Comparison of ENCODE assay signal across 18 cellular contexts in the genomic region with DNA sequence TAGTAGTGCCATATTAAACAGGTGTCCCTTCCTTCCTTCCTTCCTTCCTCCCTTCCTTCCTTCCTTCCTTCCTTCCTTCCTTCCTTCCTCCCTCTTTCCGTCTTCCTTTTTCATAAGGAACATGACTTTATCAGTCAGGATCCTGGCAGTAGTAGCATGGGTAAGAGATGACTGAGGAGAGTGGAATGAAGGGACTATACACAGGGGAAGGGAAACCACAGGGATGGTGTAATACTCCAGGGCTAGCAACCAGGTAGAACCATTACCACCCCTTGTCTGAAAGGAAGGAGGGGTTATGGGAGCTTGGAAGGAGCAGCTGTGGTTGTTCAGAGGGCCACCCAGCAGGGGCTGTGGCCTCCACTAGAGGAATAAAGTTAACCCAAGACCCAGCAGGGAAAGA. TPM values are rescaled to one million over a fixed set of nuclear protein-coding genes. Genes with fewer than 3 reads are reported as not detected.
A peak's percentile ranks its signal among the peaks of the same experiment; 100 is the strongest.
DNase-seq lines count a peak whose midpoint lies in the region; ATAC-seq, FAIRE-seq and TF ChIP-seq lines count a peak whose summit lies in the region.
"Had no signal": no experiment of that assay in that cellular context is flagged by ENCODE, and none has a peak within 500 bp of the region (broad histone marks: within the 10 kb centered on the region; RNA-seq: fewer than 3 reads in every experiment).

No MANE protein-coding gene starts in this region.

- no peak for FAIRE-seq in bronchial epithelial cell (lab: Jason Lieb, UNC)
- no peak for FAIRE-seq in GM12892 (lab: Jason Lieb, UNC)
- FAIRE-seq: GM12891, islet of Langerhans had no signal

- DNase-seq in ELR (ENCODE audit: low read depth), result peak; percentile 50
- DNase-seq in M059J (ENCODE audit: low read depth), result peak; percentile 63
- DNase-seq in bronchial epithelial cell (ENCODE audit: low read depth), result peak; percentile 90
- no peak for DNase-seq in stimulated activated naive CD8-positive, alpha-beta T cell treated with anti-CD3 and anti-CD28 coated beads, Interleukin-15, Interleukin-2, amounts not matched to agents 100 U/mL and 50 U/mL, for 24 hours
- no peak for DNase-seq in GDM1 (lab: John Stamatoyannopoulos, UW)
- DNase-seq in GM12892 (ENCODE audit: insufficient read length), result no peak
- DNase-seq: activated CD4-positive, alpha-beta T cell treated with anti-CD3 and anti-CD28 coated beads for 1 hour; effector CD4-positive, alpha-beta T cell; naive thymus-derived CD8-positive, alpha-beta T cell; NCI-H2081 treated with DMSO at 0.1 percent for 48 hours; NCI-H524 treated with DMSO at 0.1 percent for 48 hours; stimulated activated CD4-positive, alpha-beta T cell treated with anti-CD3 and anti-CD28 coated beads, Interleukin-4, amount 100 ng/mL, for 1 hour; substantia nigra had no signal

- peaks cover 47 to 49% of the 10 kb centered on the region in 2 experiments for H3K4me1 ChIP-seq in neutrophil (ENCODE audit: control insufficient read depth in 1 of 2, insufficient read depth in 1 of 2, low read depth in 1 of 2, low read length in 1 of 2)

- no peaks in the 10 kb centered on the region for H3K9me3 ChIP-seq in neutrophil
- H3K9me3 ChIP-seq: SJCRH30 had no signal

- no peak for TF ChIP-seq CTCF in bronchial epithelial cell (IDR thresholded peaks at IDR 0.05; ENCODE audit: insufficient read depth, low read length, severe bottlenecking)
- TF ChIP-seq CTCF in neutrophil (IDR thresholded peaks at IDR 0.05), result no peak

- H3K36me3 ChIP-seq in bronchial epithelial cell (ENCODE audit: control insufficient read depth, insufficient read depth, low read length), result no peaks in the 10 kb centered on the region
- H3K36me3 ChIP-seq in neutrophil, result no peaks in the 10 kb centered on the region
- H3K36me3 ChIP-seq: SJCRH30 had no signal

- H3K27me3 ChIP-seq in bronchial epithelial cell (ENCODE audit: control insufficient read depth, insufficient read depth, low read length) (no peaks in the 10 kb centered on the region), neutrophil (no peaks in the 10 kb centered on the region)
- H3K27me3 ChIP-seq: SJCRH30 had no signal

- no peak for ATAC-seq in GM18907 (IDR thresholded peaks at IDR 0.05; ENCODE audit: unreplicated experiment)
- no peak for ATAC-seq in stimulated activated naive CD8-positive, alpha-beta T cell treated with anti-CD3 and anti-CD28 coated beads, Interleukin-15, Interleukin-2, amounts not matched to agents 100 U/mL and 50 U/mL, for 24 hours
- ATAC-seq: naive thymus-derived CD8-positive, alpha-beta T cell had no signal

- TF ChIP-seq POLR2A in GM12892 (IDR thresholded peaks at IDR 0.05; ENCODE audit: low read depth, low read length), result no peak

- H3K27ac ChIP-seq in neutrophil, result peak overlapping the region; percentile 59
- H3K27ac ChIP-seq: SJCRH30 had no signal

- H3K4me3 ChIP-seq in bronchial epithelial cell (ENCODE audit: low read depth, low read length) (no peak overlapping the region), neutrophil (ENCODE audit: low read depth in 1 of 2, low read length in 1 of 2) (no peak overlapping the region)
- H3K4me3 ChIP-seq: SJCRH30 had no signal

RNA-seq across cellular contexts. Expression of a gene that starts 23.2 kb away (rescaled TPM):
- 9.6 and 22.8 TPM in 2 replicates for total RNA-seq in M059J (2014; rRNA removed; shearing (Covaris generic))
- 27.4 and 47.5 TPM in 2 replicates for total RNA-seq in bronchial epithelial cell
- 54.8 TPM for polyA plus RNA-seq in GM12892 (2012; ENCODE audit: missing spikeins)

Comparison
In these comparisons a context has a peak if more than half of its experiments do, and no peak if none do; other contexts are left out.
1. DNase-seq: peak in ELR (single experiment), M059J (single experiment) and bronchial epithelial cell (single experiment); none in stimulated activated naive CD8-positive, alpha-beta T cell treated with anti-CD3 and anti-CD28 coated beads, Interleukin-15, Interleukin-2, amounts not matched to agents 100 U/mL and 50 U/mL, for 24 hours (single experiment), GDM1 (single experiment) and GM12892 (single experiment).